1 cellular context compared by ENCODE assay signal in the genomic region with DNA sequence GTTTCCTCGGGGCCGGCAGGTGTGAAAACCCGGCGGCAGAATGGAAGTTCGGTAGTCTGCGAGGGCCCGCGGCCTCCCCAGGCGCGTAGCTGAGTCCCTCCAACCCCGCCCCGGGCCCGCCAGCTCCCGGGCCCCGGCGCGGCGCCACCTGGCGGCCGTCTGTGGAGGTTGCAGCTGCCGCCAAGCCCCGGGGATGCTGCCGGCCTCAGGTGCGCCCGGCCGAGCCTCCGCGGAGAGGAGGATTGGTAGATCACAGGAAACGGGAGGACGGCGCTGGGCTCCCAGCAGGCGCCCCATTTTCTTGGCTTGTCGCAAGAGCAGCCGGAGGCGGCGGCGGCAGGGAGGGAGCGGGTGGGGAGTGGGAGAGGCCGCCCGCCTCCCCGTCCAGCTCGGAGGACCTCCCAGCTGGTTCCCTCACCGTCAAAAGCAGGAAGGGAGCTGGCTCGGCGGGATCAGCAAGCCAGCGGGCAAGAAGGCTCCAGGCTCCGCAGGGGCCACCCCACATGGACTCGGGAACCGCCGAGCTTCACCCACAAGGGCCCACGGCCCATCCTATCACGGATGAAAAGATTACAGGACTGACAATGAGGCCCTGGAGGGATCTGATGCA.
TF ChIP-seq lines count a peak whose summit lies in the region.

No MANE protein-coding gene starts in this region.

TF ChIP-seq in HepG2, 621 proteins besides CTCF, POLR2A, EP300 and RAD21 (continued from another document):
- peak; percentile 78 to 84; a peak in 3 of 4 replicates for TF ChIP-seq HMGXB4 (CRISPR knock-in tag; IDR thresholded peaks at IDR 0.05; ENCODE audit: borderline replicate concordance in 1 of 2, low read depth in 1 of 2)
- TF ChIP-seq, protein P1, sequence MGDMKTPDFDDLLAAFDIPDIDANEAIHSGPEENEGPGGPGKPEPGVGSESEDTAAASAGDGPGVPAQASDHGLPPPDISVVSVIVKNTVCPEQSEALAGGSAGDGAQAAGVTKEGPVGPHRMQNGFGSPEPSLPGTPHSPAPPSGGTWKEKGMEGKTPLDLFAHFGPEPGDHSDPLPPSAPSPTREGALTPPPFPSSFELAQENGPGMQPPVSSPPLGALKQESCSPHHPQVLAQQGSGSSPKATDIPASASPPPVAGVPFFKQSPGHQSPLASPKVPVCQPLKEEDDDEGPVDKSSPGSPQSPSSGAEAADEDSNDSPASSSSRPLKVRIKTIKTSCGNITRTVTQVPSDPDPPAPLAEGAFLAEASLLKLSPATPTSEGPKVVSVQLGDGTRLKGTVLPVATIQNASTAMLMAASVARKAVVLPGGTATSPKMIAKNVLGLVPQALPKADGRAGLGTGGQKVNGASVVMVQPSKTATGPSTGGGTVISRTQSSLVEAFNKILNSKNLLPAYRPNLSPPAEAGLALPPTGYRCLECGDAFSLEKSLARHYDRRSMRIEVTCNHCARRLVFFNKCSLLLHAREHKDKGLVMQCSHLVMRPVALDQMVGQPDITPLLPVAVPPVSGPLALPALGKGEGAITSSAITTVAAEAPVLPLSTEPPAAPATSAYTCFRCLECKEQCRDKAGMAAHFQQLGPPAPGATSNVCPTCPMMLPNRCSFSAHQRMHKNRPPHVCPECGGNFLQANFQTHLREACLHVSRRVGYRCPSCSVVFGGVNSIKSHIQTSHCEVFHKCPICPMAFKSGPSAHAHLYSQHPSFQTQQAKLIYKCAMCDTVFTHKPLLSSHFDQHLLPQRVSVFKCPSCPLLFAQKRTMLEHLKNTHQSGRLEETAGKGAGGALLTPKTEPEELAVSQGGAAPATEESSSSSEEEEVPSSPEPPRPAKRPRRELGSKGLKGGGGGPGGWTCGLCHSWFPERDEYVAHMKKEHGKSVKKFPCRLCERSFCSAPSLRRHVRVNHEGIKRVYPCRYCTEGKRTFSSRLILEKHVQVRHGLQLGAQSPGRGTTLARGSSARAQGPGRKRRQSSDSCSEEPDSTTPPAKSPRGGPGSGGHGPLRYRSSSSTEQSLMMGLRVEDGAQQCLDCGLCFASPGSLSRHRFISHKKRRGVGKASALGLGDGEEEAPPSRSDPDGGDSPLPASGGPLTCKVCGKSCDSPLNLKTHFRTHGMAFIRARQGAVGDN (CRISPR knock-in tag; IDR thresholded peaks at IDR 0.05), result peak; percentile 37; the same call in 1 of the 2 replicates
TF ChIP-seq in HepG2: peak in this region for 9; not testable (repeated sequence) for 612.
